In genomic region chr4:119638359-119638758, GRCh38 we compare ENCODE assay signal across 24 cellular contexts. TPM values are rescaled to one million over a fixed set of nuclear protein-coding genes. Genes with fewer than 3 reads are reported as not detected.
DNase-seq lines count a peak whose midpoint lies in the region; ATAC-seq and TF ChIP-seq lines count a peak whose summit lies in the region.
"Had no signal": no experiment of that assay in that cellular context is flagged by ENCODE, and none has a peak within 500 bp of the region (broad histone marks: within the 10 kb centered on the region; RNA-seq: fewer than 3 reads in every experiment).

No MANE protein-coding gene starts in this region.

- peak in 1 of 2 experiments; percentile 62; a peak in 1 of 4 replicates for TF ChIP-seq EP300 in SK-N-SH (IDR thresholded peaks at IDR 0.05; ENCODE audit: borderline replicate concordance in 1 of 2, low read depth in 1 of 2, low read length in 1 of 2)

- H3K4me3 ChIP-seq in SK-N-SH (ENCODE audit: low read depth in 2 of 2, low read length in 1 of 2) (no peak overlapping the region), Peyer's patch (no peak overlapping the region)
- H3K4me3 ChIP-seq: BLaER1, GM12878, SK-N-MC had no signal

- no peak for ATAC-seq in SK-N-SH treated with all-trans-retinoic acid at 6 μM for 48 hours
- ATAC-seq in CD4-positive, alpha-beta T cell (ENCODE audit: poor library complexity): no peak
- ATAC-seq: GM12878, HCT116 had no signal

- 7% methylated on average over 1 of the region's 1 CpG for WGBS in SK-N-SH (ENCODE audit: low lambda C conversion rate)

- no peak overlapping the region for H3K27ac Mint-ChIP-seq in activated naive CD4-positive, alpha-beta T cell treated with anti-CD3 and anti-CD28 coated beads, Interleukin-2, amount 10 ng/mL, durations not matched to agents 7 days and 5 days
- no peak overlapping the region for H3K27ac Mint-ChIP-seq in CD4-positive, alpha-beta T cell

- H2AFZ ChIP-seq in SK-N-SH (ENCODE audit: low read depth): no peak overlapping the region

- H3K36me3 ChIP-seq in SK-N-SH (replicated peaks in 1 of 2; ENCODE audit: control insufficient read depth in 1 of 2, insufficient read depth in 2 of 2, low read length in 1 of 2) (no peaks in the 10 kb centered on the region), Peyer's patch (no peaks in the 10 kb centered on the region)
- H3K36me3 ChIP-seq: BLaER1 had no signal

- H4K20me1 ChIP-seq in SK-N-SH (ENCODE audit: insufficient read depth): no peaks in the 10 kb centered on the region
- H4K20me1 ChIP-seq: BLaER1 had no signal

- H3F3A ChIP-seq in SK-N-SH (replicated peaks; ENCODE audit: insufficient read depth): no peaks in the 10 kb centered on the region

- H3K36me3 Mint-ChIP-seq in activated naive CD4-positive, alpha-beta T cell treated with anti-CD3 and anti-CD28 coated beads, Interleukin-2, amount 10 ng/mL, durations not matched to agents 7 days and 5 days: no peaks in the 10 kb centered on the region
- H3K36me3 Mint-ChIP-seq in CD4-positive, alpha-beta T cell (ENCODE audit: low read depth): no peaks in the 10 kb centered on the region
- H3K36me3 Mint-ChIP-seq: CD4-positive, CD25-positive, alpha-beta regulatory T cell had no signal

- H3K4me1 ChIP-seq in SK-N-SH (ENCODE audit: control insufficient read depth in 1 of 2, insufficient read depth in 2 of 2, low read depth in 1 of 2, low read length in 1 of 2) (peaks cover 0 to 3% of the 10 kb centered on the region in 2 experiments; a peak in 1 of 4 replicates), Peyer's patch (no peaks in the 10 kb centered on the region)
- H3K4me1 ChIP-seq: BLaER1 had no signal

- H3K27me3 Mint-ChIP-seq in activated naive CD4-positive, alpha-beta T cell treated with anti-CD3 and anti-CD28 coated beads, Interleukin-2, amount 10 ng/mL, durations not matched to agents 7 days and 5 days: peaks cover 7% of the 10 kb centered on the region
- H3K27me3 Mint-ChIP-seq in CD4-positive, alpha-beta T cell: peaks cover 30% of the 10 kb centered on the region

- H3K27ac ChIP-seq in SK-N-SH (ENCODE audit: low read depth in 2 of 2, low read length in 1 of 2): no peak overlapping the region
- H3K27ac ChIP-seq in Peyer's patch: no peak overlapping the region
- no peak overlapping the region for H3K27ac ChIP-seq in CD4-positive, alpha-beta T cell (ENCODE audit: low read depth, low read length)
- H3K27ac ChIP-seq: 22Rv1, BLaER1, SK-N-MC had no signal

- no peak overlapping the region for H3K4me2 ChIP-seq in SK-N-SH
- H3K4me2 ChIP-seq: BLaER1 had no signal

- no peak for TF ChIP-seq CTCF in SK-N-SH (IDR thresholded peaks at IDR 0.05)
- TF ChIP-seq CTCF in Peyer's patch (IDR thresholded peaks at IDR 0.05): no peak
- TF ChIP-seq CTCF in CD4-positive, alpha-beta T cell (IDR thresholded peaks at IDR 0.05): no peak

- POLR2A ChIA-PET in SK-N-SH (lab: Yijun Ruan, JAX): no interaction called here
- POLR2A ChIA-PET in CD4-positive, alpha-beta T cell (lab: Charles Lee): no interaction called here

- DNase-seq in SK-N-SH (no peak), DMS 273 treated with DMSO at 0.1 percent for 48 hours (lab: John Stamatoyannopoulos, UW) (peak; percentile 11), amniotic epithelial cell (ENCODE audit: low read depth) (peak; percentile 50), left kidney (ENCODE audit: low read depth, low spot score) (peak; percentile 26), Peyer's patch (no peak)
- DNase-seq in activated naive CD4-positive, alpha-beta T cell treated with anti-CD3 and anti-CD28 coated beads, Interleukin-2, amount 10 ng/mL, durations not matched to agents 7 days and 5 days: no peak
- DNase-seq in CD4-positive, alpha-beta T cell: no peak
- DNase-seq: ACHN; CD4-positive, CD25-positive, alpha-beta regulatory T cell; EL; GDM1; NCI-H1092; NCI-H1417 treated with DMSO at 0.1 percent for 48 hours; NCI-H1694 treated with DMSO at 0.1 percent for 48 hours; NCI-H2081; NCI-H2227 treated with DMSO at 0.1 percent for 48 hours; NCI-H69; SIG-M5 had no signal

- no peaks in the 10 kb centered on the region for H3K79me2 ChIP-seq in SK-N-SH (ENCODE audit: insufficient read depth)

- H3K27me3 ChIP-seq in SK-N-SH (ENCODE audit: insufficient read depth) (no peaks in the 10 kb centered on the region), Peyer's patch (no peaks in the 10 kb centered on the region)
- peaks cover 3% of the 10 kb centered on the region for H3K27me3 ChIP-seq in CD4-positive, alpha-beta T cell (ENCODE audit: control insufficient read depth, insufficient read depth, low read length)
- H3K27me3 ChIP-seq: BLaER1 had no signal

- no peaks in the 10 kb centered on the region for H3K9me3 Mint-ChIP-seq in activated naive CD4-positive, alpha-beta T cell treated with anti-CD3 and anti-CD28 coated beads, Interleukin-2, amount 10 ng/mL, durations not matched to agents 7 days and 5 days
- H3K9me3 Mint-ChIP-seq in CD4-positive, alpha-beta T cell: no peaks in the 10 kb centered on the region
- H3K9me3 Mint-ChIP-seq: CD4-positive, CD25-positive, alpha-beta regulatory T cell had no signal

- CTCF ChIA-PET in SK-N-SH (lab: Yijun Ruan, JAX): interaction anchor here (1.3 to 3.8 kb wide), 2 partner anchors 9 to 10 kb away, joined by 10 to 32 read pairs; partner anchors contain the start of gene PDE5A
- CTCF ChIA-PET in activated naive CD4-positive, alpha-beta T cell treated with anti-CD3 and anti-CD28 coated beads, Interleukin-2, amount 10 ng/mL, durations not matched to agents 7 days and 5 days (lab: Charles Lee): interaction anchor here (1.2 kb wide), 1 partner anchor 9 kb away, joined by 4 read pairs; the partner anchor contains the start of gene PDE5A
- CTCF ChIA-PET in CD4-positive, alpha-beta T cell (lab: Charles Lee): interaction anchor here (2.8 kb wide), 1 partner anchor 10 kb away, joined by 12 read pairs; the partner anchor contains the start of gene PDE5A

- no peaks in the 10 kb centered on the region for H3K4me1 Mint-ChIP-seq in activated naive CD4-positive, alpha-beta T cell treated with anti-CD3 and anti-CD28 coated beads, Interleukin-2, amount 10 ng/mL, durations not matched to agents 7 days and 5 days
- H3K4me1 Mint-ChIP-seq in CD4-positive, alpha-beta T cell (ENCODE audit: low read depth): no peaks in the 10 kb centered on the region
- H3K4me1 Mint-ChIP-seq: CD4-positive, CD25-positive, alpha-beta regulatory T cell had no signal

- no peak overlapping the region for H3K4me3 Mint-ChIP-seq in activated naive CD4-positive, alpha-beta T cell treated with anti-CD3 and anti-CD28 coated beads, Interleukin-2, amount 10 ng/mL, durations not matched to agents 7 days and 5 days
- H3K4me3 Mint-ChIP-seq in CD4-positive, alpha-beta T cell: no peak overlapping the region
- H3K4me3 Mint-ChIP-seq: CD4-positive, CD25-positive, alpha-beta regulatory T cell had no signal

- H3K9me3 ChIP-seq in SK-N-SH: no peaks in the 10 kb centered on the region
- H3K9me3 ChIP-seq in Peyer's patch: no peaks in the 10 kb centered on the region
- no peaks in the 10 kb centered on the region for H3K9me3 ChIP-seq in CD4-positive, alpha-beta T cell (ENCODE audit: control insufficient read depth, low read length)
- H3K9me3 ChIP-seq: BLaER1 had no signal

- TF ChIP-seq POLR2A in Peyer's patch (IDR thresholded peaks at IDR 0.05): no peak

- no peaks in the 10 kb centered on the region for H3K9me2 ChIP-seq in SK-N-SH

- intact Hi-C loops in CD4-positive, alpha-beta T cell (cut with DNase I, micrococcal nuclease): no loop called here

- no peak overlapping the region for H3K9ac ChIP-seq in SK-N-SH
- H3K9ac ChIP-seq: BLaER1 had no signal

- TF ChIP-seq RAD21 in SK-N-SH (IDR thresholded peaks at IDR 0.05; ENCODE audit: low read length): no peak

TF ChIP-seq in SK-N-SH treated with all-trans-retinoic acid at 6 μM for 48 hours, 23 proteins besides CTCF, POLR2A, EP300 and RAD21:
- TF ChIP-seq ZNF565 (CRISPR knock-in tag; conservative IDR thresholded peaks at IDR 0.05; ENCODE audit: low read depth): no peak
- TF ChIP-seq TCF4 (CRISPR knock-in tag; IDR thresholded peaks at IDR 0.05; ENCODE audit: borderline replicate concordance): peak; percentile 37; the same call in 1 of the 2 replicates
- TF ChIP-seq ISL1 (CRISPR knock-in tag; IDR thresholded peaks at IDR 0.05): peak; percentile 35
- TF ChIP-seq TOX (CRISPR knock-in tag; IDR thresholded peaks at IDR 0.05; ENCODE audit: borderline replicate concordance): no peak

TF ChIP-seq in SK-N-SH, 30 proteins besides CTCF, POLR2A, EP300 and RAD21:
- TF ChIP-seq MEF2A (IDR thresholded peaks at IDR 0.05; ENCODE audit: borderline replicate concordance, low read depth): no peak
- TF ChIP-seq GABPA (IDR thresholded peaks at IDR 0.05; ENCODE audit: low read depth): no peak
TF ChIP-seq in SK-N-SH: peak in this region for 0.

RNA-seq across cellular contexts. Expression of gene PDE5A, which starts 9.8 kb away (rescaled TPM):
- polyA plus RNA-seq in SK-N-SH (2012; rRNA removed): 6.4 and 10.1 TPM in 2 replicates
- 9.0 and 10.7 TPM in 2 replicates for polyA plus RNA-seq in SK-N-SH (2012; cell fraction: cytosol; rRNA removed)
- polyA plus RNA-seq in SK-N-SH (2012; cell fraction: nucleus; rRNA removed): 9.0 and 21.7 TPM in 2 replicates
- total RNA-seq in Peyer's patch: 10 to 100 TPM; 37.7 to 58.6 (median 47.2) TPM
- under 1 TPM; 0.11 to 0.56 TPM for total RNA-seq in CD4-positive, alpha-beta T cell

Comparison
In these comparisons a context has a peak if more than half of its experiments do, and no peak if none do; other contexts are left out.
1. DNase-seq: peak in DMS 273 treated with DMSO at 0.1 percent for 48 hours (single experiment), amniotic epithelial cell (single experiment) and left kidney (single experiment); none in SK-N-SH (single experiment), Peyer's patch (0 of 3), activated naive CD4-positive, alpha-beta T cell treated with anti-CD3 and anti-CD28 coated beads, Interleukin-2, amount 10 ng/mL, durations not matched to agents 7 days and 5 days (single experiment) and CD4-positive, alpha-beta T cell (0 of 10).
2. RNA of gene PDE5A, which starts 9.8 kb away (total RNA-seq): 37.7 to 58.6 TPM in Peyer's patch; 0.11 to 0.56 TPM in CD4-positive, alpha-beta T cell; every median in the first group is over 10 times any median in the second.